Comparison of ENCODE assay signal across 12 cellular contexts in the genomic region with DNA sequence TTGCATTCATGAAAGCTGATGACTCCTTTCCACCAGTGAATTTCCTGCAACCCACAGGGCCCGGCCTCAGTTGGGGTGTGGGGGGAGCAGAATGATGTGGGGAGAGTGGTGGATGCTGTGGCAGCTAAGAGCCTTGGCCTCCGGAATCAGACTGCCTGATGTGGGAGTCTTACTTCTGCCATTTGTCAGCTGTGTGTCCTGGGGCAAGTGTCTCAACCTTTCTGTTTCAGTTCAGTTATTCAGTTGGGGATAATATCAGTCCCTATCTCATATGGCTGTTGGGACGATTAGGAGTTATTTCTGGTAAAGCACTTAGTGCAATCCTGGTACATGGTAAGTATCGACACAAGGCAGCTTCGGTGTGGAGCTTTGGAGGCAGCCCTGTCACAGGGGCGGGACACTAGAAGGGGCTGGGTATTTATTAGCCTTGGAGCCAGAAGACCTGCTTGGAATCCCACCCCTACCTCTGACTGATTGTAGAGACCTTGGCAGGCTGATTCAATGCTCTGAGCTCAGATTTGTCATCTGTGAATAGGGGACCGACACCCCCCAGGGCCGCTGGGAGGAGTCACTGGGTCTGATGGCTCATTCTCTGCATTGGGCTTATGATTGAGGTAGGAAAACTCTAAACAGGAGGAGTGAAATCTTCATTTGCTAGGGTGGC. TPM values are rescaled to one million over a fixed set of nuclear protein-coding genes. Genes with fewer than 3 reads are reported as not detected.
DNase-seq lines count a peak whose midpoint lies in the region; ATAC-seq, FAIRE-seq and TF ChIP-seq lines count a peak whose summit lies in the region.
"Had no signal": no experiment of that assay in that cellular context is flagged by ENCODE, and none has a peak within 500 bp of the region (broad histone marks: within the 10 kb centered on the region; RNA-seq: fewer than 3 reads in every experiment).

No MANE protein-coding gene starts in this region.

- peak; percentile 1 for ATAC-seq in esophagus mucosa
- peak in 2 of 4 donors; percentile 6 to 15 for ATAC-seq in pancreas
- ATAC-seq: right cardiac atrium; stimulated activated naive CD8-positive, alpha-beta T cell treated with anti-CD3 and anti-CD28 coated beads, Interleukin-15, Interleukin-2, amounts not matched to agents 100 U/mL and 50 U/mL, for 24 hours had no signal

- 52 to 62% methylated on average over 8 of the region's 8 CpGs for WGBS in pancreas, 2 donors

- no peak for DNase-seq in left ventricle myocardium inferior
- DNase-seq in cardiac septum (ENCODE audit: low spot score) = no peak
- DNase-seq in pancreas = no peak
- no peak for DNase-seq in NCI-H69 (lab: John Stamatoyannopoulos, UW)
- DNase-seq in activated naive CD4-positive, alpha-beta T cell treated with anti-CD3 and anti-CD28 coated beads, Interleukin-2, amount 10 ng/mL, durations not matched to agents 7 days and 5 days = no peak
- DNase-seq in NCI-H748 (lab: John Stamatoyannopoulos, UW; ENCODE audit: unreplicated experiment) = no peak
- DNase-seq in GM12891 (ENCODE audit: insufficient read length, low spot score) = no peak
- DNase-seq: activated naive CD4-positive, alpha-beta T cell treated with Interleukin-2 at 50 U/mL for 16 hours; NCI-H1092 treated with DMSO at 0.1 percent for 48 hours; stimulated activated naive CD8-positive, alpha-beta T cell treated with anti-CD3 and anti-CD28 coated beads, Interleukin-15, Interleukin-2, amounts not matched to agents 100 U/mL and 50 U/mL, for 24 hours had no signal

- H3K9me3 ChIP-seq in left ventricle myocardium inferior (replicated peaks) = no peaks in the 10 kb centered on the region
- no peaks in the 10 kb centered on the region for H3K9me3 ChIP-seq in pancreas

- H3K4me1 ChIP-seq in left ventricle myocardium inferior (peaks cover 59% of the 10 kb centered on the region), pancreas (peaks cover 39 to 46% (median 44%) of the 10 kb centered on the region in 3 donors)

- H3K9me3 Mint-ChIP-seq in activated naive CD4-positive, alpha-beta T cell treated with anti-CD3 and anti-CD28 coated beads, Interleukin-2, amount 10 ng/mL, durations not matched to agents 7 days and 5 days = no peaks in the 10 kb centered on the region

- H3K27ac Mint-ChIP-seq in activated naive CD4-positive, alpha-beta T cell treated with anti-CD3 and anti-CD28 coated beads, Interleukin-2, amount 10 ng/mL, durations not matched to agents 7 days and 5 days = no peak overlapping the region

- peaks cover 11% of the 10 kb centered on the region for H3K27me3 Mint-ChIP-seq in activated naive CD4-positive, alpha-beta T cell treated with anti-CD3 and anti-CD28 coated beads, Interleukin-2, amount 10 ng/mL, durations not matched to agents 7 days and 5 days

- H3K27ac ChIP-seq in left ventricle myocardium inferior (replicated peaks) (peak overlapping the region; percentile 96), pancreas (peak overlapping the region; percentile 68 to 92 (median 88))

- CTCF ChIA-PET in activated naive CD4-positive, alpha-beta T cell treated with anti-CD3 and anti-CD28 coated beads, Interleukin-2, amount 10 ng/mL, durations not matched to agents 7 days and 5 days (lab: Charles Lee) = no interaction called here

- no peaks in the 10 kb centered on the region for H3K4me1 Mint-ChIP-seq in activated naive CD4-positive, alpha-beta T cell treated with anti-CD3 and anti-CD28 coated beads, Interleukin-2, amount 10 ng/mL, durations not matched to agents 7 days and 5 days

- H3K36me3 ChIP-seq in left ventricle myocardium inferior = no peaks in the 10 kb centered on the region
- no peaks in the 10 kb centered on the region for H3K36me3 ChIP-seq in pancreas

- TF ChIP-seq POLR2A in GM12891 (IDR thresholded peaks at IDR 0.05; ENCODE audit: low read depth, low read length) = no peak

- TF ChIP-seq CTCF in left ventricle myocardium inferior (IDR thresholded peaks at IDR 0.05; ENCODE audit: borderline replicate concordance) (no peak), pancreas (IDR thresholded peaks at IDR 0.05) (no peak)

- H3K27me3 ChIP-seq in left ventricle myocardium inferior (ENCODE audit: low read depth) (no peaks in the 10 kb centered on the region), pancreas (no peaks in the 10 kb centered on the region)

- intact Hi-C loops in left ventricle myocardium inferior (cut with micrococcal nuclease) = no loop called here
- intact Hi-C loops in cardiac septum (cut with DNase I) = no loop called here
- intact Hi-C loops in pancreas (cut with DNase I) = no loop called here

- H3K36me3 Mint-ChIP-seq in activated naive CD4-positive, alpha-beta T cell treated with anti-CD3 and anti-CD28 coated beads, Interleukin-2, amount 10 ng/mL, durations not matched to agents 7 days and 5 days = no peaks in the 10 kb centered on the region

- H3K4me3 ChIP-seq in left ventricle myocardium inferior (no peak overlapping the region), pancreas (no peak overlapping the region)

- H3K4me3 Mint-ChIP-seq in activated naive CD4-positive, alpha-beta T cell treated with anti-CD3 and anti-CD28 coated beads, Interleukin-2, amount 10 ng/mL, durations not matched to agents 7 days and 5 days = no peak overlapping the region

- FAIRE-seq in pancreas (lab: Jason Lieb, UNC) (no peak), GM12891 (lab: Jason Lieb, UNC) (no peak)

TF ChIP-seq in GM12891, 5 proteins besides CTCF, POLR2A, EP300 and RAD21:
- TF ChIP-seq POU2F2 (IDR thresholded peaks at IDR 0.05; ENCODE audit: low read depth, low read length) (no peak), PAX5 (IDR thresholded peaks at IDR 0.05; ENCODE audit: insufficient read depth, low read length, severe bottlenecking) (no peak), TAF1 (IDR thresholded peaks at IDR 0.05; ENCODE audit: low read depth, low read length) (no peak)

RNA-seq across cellular contexts. Expression of a gene that starts 19.6 kb away (rescaled TPM):
- total RNA-seq in left ventricle myocardium inferior (59.1 TPM), cardiac septum (59.8 TPM), esophagus mucosa (28.3 TPM), pancreas (10 to 100 TPM; 36.2 to 58.7 (median 48.2) TPM)
- polyA plus RNA-seq in pancreas = 100 to 1,000 TPM; 103 to 104 TPM
- polyA plus RNA-seq in GM12891 (2012; ENCODE audit: low read depth, missing spikeins) = 1.1 TPM
